ENCODE assay signal across 1 cellular context in genomic region chr12:84946753-84947152, GRCh38.
TF ChIP-seq lines count a peak whose summit lies in the region.

No MANE protein-coding gene starts in this region.

TF ChIP-seq in SK-N-SH, 30 proteins besides CTCF, POLR2A, EP300 and RAD21:
- no peak for TF ChIP-seq USF2 (IDR thresholded peaks at IDR 0.05; ENCODE audit: borderline replicate concordance, low read depth, low read length)
- no peak for TF ChIP-seq CHD2 (IDR thresholded peaks at IDR 0.05; ENCODE audit: low read length, partially characterized antibody)
- no peak for TF ChIP-seq GABPA (IDR thresholded peaks at IDR 0.05; ENCODE audit: low read depth)
- no peak for TF ChIP-seq SMC3 (IDR thresholded peaks at IDR 0.05; ENCODE audit: low read depth, low read length)
- TF ChIP-seq RXRA (IDR thresholded peaks at IDR 0.05; ENCODE audit: borderline replicate concordance, low read depth): no peak
- TF ChIP-seq FOXM1 (IDR thresholded peaks at IDR 0.05; ENCODE audit: low read depth): no peak
- no peak for TF ChIP-seq TEAD4 (IDR thresholded peaks at IDR 0.05; ENCODE audit: borderline replicate concordance, insufficient read depth)
- no peak for TF ChIP-seq ZBTB33 (IDR thresholded peaks at IDR 0.05; ENCODE audit: borderline replicate concordance, low read depth)
- TF ChIP-seq MAX (IDR thresholded peaks at IDR 0.05; ENCODE audit: low read depth): no peak
- no peak for TF ChIP-seq REST (IDR thresholded peaks at IDR 0.05; ENCODE audit: low read depth, low read length)
- TF ChIP-seq MEF2A (IDR thresholded peaks at IDR 0.05; ENCODE audit: borderline replicate concordance, low read depth): no peak
- TF ChIP-seq FOSL2 (IDR thresholded peaks at IDR 0.05; ENCODE audit: borderline replicate concordance, low read depth): no peak
- TF ChIP-seq MXI1 (IDR thresholded peaks at IDR 0.05; ENCODE audit: low read depth, low read length): no peak
- TF ChIP-seq NFIC (IDR thresholded peaks at IDR 0.05; ENCODE audit: borderline replicate concordance): no peak
- no peak for TF ChIP-seq ELF1 (IDR thresholded peaks at IDR 0.05)
